Comparison of ENCODE assay signal across 15 cellular contexts in the genomic region with DNA sequence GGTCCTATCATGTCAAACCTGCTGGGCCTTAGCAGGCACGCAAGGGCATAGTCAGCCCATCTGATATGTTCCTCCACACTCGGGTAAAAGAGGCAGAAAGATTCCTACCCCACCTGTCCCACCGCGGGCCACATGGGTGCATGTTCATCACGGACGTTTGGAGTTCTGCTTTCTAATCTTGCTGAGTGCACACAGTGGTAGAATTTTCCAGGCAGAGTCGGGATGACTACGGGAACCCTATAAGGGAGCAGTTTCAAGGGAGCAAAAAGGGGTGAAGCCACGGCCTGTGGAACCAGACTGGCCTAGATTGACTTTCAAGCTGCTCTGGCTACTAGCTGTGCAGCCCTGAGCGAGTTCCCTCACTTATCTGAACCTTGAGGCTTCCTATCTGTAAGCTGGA. TPM values are rescaled to one million over a fixed set of nuclear protein-coding genes. Genes with fewer than 3 reads are reported as not detected.
DNase-seq lines count a peak whose midpoint lies in the region; ATAC-seq, FAIRE-seq and TF ChIP-seq lines count a peak whose summit lies in the region.
"Had no signal": no experiment of that assay in that cellular context is flagged by ENCODE, and none has a peak within 500 bp of the region (broad histone marks: within the 10 kb centered on the region; RNA-seq: fewer than 3 reads in every experiment).

No MANE protein-coding gene starts in this region.

- H3K4me1 ChIP-seq in BLaER1 treated with 17β-estradiol and CSF1 and Interleukin-3, amounts not matched to agents 10 nM and 100 nM: peaks cover 39 to 62% (median 47%) of the 10 kb centered on the region in 10 experiments
- H3K4me1 ChIP-seq in kidney (ENCODE audit: control insufficient read depth in 1 of 2, insufficient read depth in 1 of 2, low read depth in 1 of 2, low read length in 2 of 2): no peaks in the 10 kb centered on the region
- peaks cover 0 to 2% of the 10 kb centered on the region in 2 donors for H3K4me1 ChIP-seq in small intestine (ENCODE audit: control insufficient read depth in 2 of 2, insufficient read depth in 1 of 2, low read depth in 1 of 2, low read length in 1 of 2)
- H3K4me1 ChIP-seq: BE2C had no signal

- no peak overlapping the region for H3K4me3 ChIP-seq in BLaER1 treated with 17β-estradiol and CSF1 and Interleukin-3, amounts not matched to agents 10 nM and 100 nM
- H3K4me3 ChIP-seq in kidney (ENCODE audit: low read length in 2 of 2): peak overlapping the region; percentile 42 to 62
- peak overlapping the region in 1 of 2 donors; percentile 51 for H3K4me3 ChIP-seq in small intestine (ENCODE audit: low read depth in 1 of 2, low read length in 2 of 2)

- DNase-seq in T-helper 17 cell (no peak), kidney (no peak), small intestine (peak; percentile 5), cerebellum (ENCODE audit: low spot score) (no peak)
- no peak for DNase-seq in activated T-helper 1 cell treated with anti-CD3 and anti-CD28 coated beads, Interleukin-12 subunit alpha, Interleukin-12 subunit beta, Interleukin-2, Interleukin-4 antibody, amounts not matched to agents 30 ng/mL and 10 ng/mL and 1 ng/mL, durations not matched to agents 14 hours and 24 hours and 36 hours (ENCODE audit: low spot score)
- DNase-seq: ACHN; BE2C; CD4-positive, CD25-positive, alpha-beta regulatory T cell; DMS53; GF-D8; H7 had no signal

- peaks cover 31% of the 10 kb centered on the region for H3K27me3 Mint-ChIP-seq in T-helper 17 cell
- H3K27me3 Mint-ChIP-seq in activated T-helper 1 cell treated with anti-CD3 and anti-CD28 coated beads, Interleukin-12 subunit alpha, Interleukin-12 subunit beta, Interleukin-2, Interleukin-4 antibody, amounts not matched to agents 30 ng/mL and 10 ng/mL and 1 ng/mL, durations not matched to agents 14 hours and 24 hours and 36 hours (ENCODE audit: insufficient read depth): no peaks in the 10 kb centered on the region

- H3K4me2 ChIP-seq in BLaER1 treated with 17β-estradiol and CSF1 and Interleukin-3, amounts not matched to agents 10 nM and 100 nM: peak overlapping the region in 9 of 11 experiments; percentile 62 to 88 (median 75); a peak in 16 of 22 replicates

- H3K27ac ChIP-seq in BLaER1 treated with 17β-estradiol and CSF1 and Interleukin-3, amounts not matched to agents 10 nM and 100 nM: peak overlapping the region in 4 of 11 experiments; percentile 79 to 89 (median 82); a peak in 8 of 22 replicates
- H3K27ac ChIP-seq in kidney (ENCODE audit: low read depth in 2 of 2, low read length in 2 of 2) (peak overlapping the region; percentile 18 to 36), small intestine (ENCODE audit: low read depth in 1 of 2, low read length in 1 of 2) (peak overlapping the region; percentile 72 to 88)

- H3K27ac Mint-ChIP-seq in T-helper 17 cell: no peak overlapping the region
- no peak overlapping the region for H3K27ac Mint-ChIP-seq in activated T-helper 1 cell treated with anti-CD3 and anti-CD28 coated beads, Interleukin-12 subunit alpha, Interleukin-12 subunit beta, Interleukin-2, Interleukin-4 antibody, amounts not matched to agents 30 ng/mL and 10 ng/mL and 1 ng/mL, durations not matched to agents 14 hours and 24 hours and 36 hours
- H3K27ac Mint-ChIP-seq: CD4-positive, CD25-positive, alpha-beta regulatory T cell had no signal

- no peaks in the 10 kb centered on the region for H4K20me1 ChIP-seq in BLaER1 treated with 17β-estradiol and CSF1 and Interleukin-3, amounts not matched to agents 10 nM and 100 nM

- no peaks in the 10 kb centered on the region for H3K36me3 ChIP-seq in BLaER1 treated with 17β-estradiol and CSF1 and Interleukin-3, amounts not matched to agents 10 nM and 100 nM
- H3K36me3 ChIP-seq in kidney (ENCODE audit: control insufficient read depth in 1 of 2, insufficient read depth in 2 of 2, low read length in 2 of 2): no peaks in the 10 kb centered on the region
- no peaks in the 10 kb centered on the region for H3K36me3 ChIP-seq in small intestine (ENCODE audit: control insufficient read depth in 2 of 2, insufficient read depth in 2 of 2, low read length in 2 of 2)
- H3K36me3 ChIP-seq: BE2C had no signal

- ATAC-seq in T-helper 17 cell (no peak), esophagus mucosa (no peak), GM21529 (IDR thresholded peaks at IDR 0.05; ENCODE audit: unreplicated experiment) (no peak)

- peak overlapping the region; percentile 5 for H3K4me3 Mint-ChIP-seq in T-helper 17 cell
- no peak overlapping the region for H3K4me3 Mint-ChIP-seq in activated T-helper 1 cell treated with anti-CD3 and anti-CD28 coated beads, Interleukin-12 subunit alpha, Interleukin-12 subunit beta, Interleukin-2, Interleukin-4 antibody, amounts not matched to agents 30 ng/mL and 10 ng/mL and 1 ng/mL, durations not matched to agents 14 hours and 24 hours and 36 hours
- H3K4me3 Mint-ChIP-seq: CD4-positive, CD25-positive, alpha-beta regulatory T cell had no signal

- 81 to 87% (median 84%) methylated on average over 10 of the region's 10 CpGs for WGBS in small intestine, 3 donors

- no peaks in the 10 kb centered on the region for H3K27me3 ChIP-seq in BLaER1 treated with 17β-estradiol and CSF1 and Interleukin-3, amounts not matched to agents 10 nM and 100 nM
- peaks cover 0 to 2% of the 10 kb centered on the region in 2 donors for H3K27me3 ChIP-seq in small intestine (ENCODE audit: control insufficient read depth in 2 of 2, insufficient read depth in 2 of 2, low read length in 2 of 2)
- H3K27me3 ChIP-seq: BE2C had no signal

- H3K36me3 Mint-ChIP-seq in T-helper 17 cell (ENCODE audit: low read depth): no peaks in the 10 kb centered on the region
- H3K36me3 Mint-ChIP-seq in activated T-helper 1 cell treated with anti-CD3 and anti-CD28 coated beads, Interleukin-12 subunit alpha, Interleukin-12 subunit beta, Interleukin-2, Interleukin-4 antibody, amounts not matched to agents 30 ng/mL and 10 ng/mL and 1 ng/mL, durations not matched to agents 14 hours and 24 hours and 36 hours (ENCODE audit: low read depth): no peaks in the 10 kb centered on the region
- H3K36me3 Mint-ChIP-seq: CD4-positive, CD25-positive, alpha-beta regulatory T cell had no signal

- no peaks in the 10 kb centered on the region for H3K9me3 Mint-ChIP-seq in activated T-helper 1 cell treated with anti-CD3 and anti-CD28 coated beads, Interleukin-12 subunit alpha, Interleukin-12 subunit beta, Interleukin-2, Interleukin-4 antibody, amounts not matched to agents 30 ng/mL and 10 ng/mL and 1 ng/mL, durations not matched to agents 14 hours and 24 hours and 36 hours

- intact Hi-C loops in kidney (cut with DNase I): no loop called here
- intact Hi-C loops in activated T-helper 1 cell treated with anti-CD3 and anti-CD28 coated beads, Interleukin-12 subunit alpha, Interleukin-12 subunit beta, Interleukin-2, Interleukin-4 antibody, amounts not matched to agents 30 ng/mL and 10 ng/mL and 1 ng/mL, durations not matched to agents 14 hours and 24 hours and 36 hours (cut with micrococcal nuclease): no loop called here

- H3K9ac ChIP-seq in BLaER1 treated with 17β-estradiol and CSF1 and Interleukin-3, amounts not matched to agents 10 nM and 100 nM: no peak overlapping the region
- H3K9ac ChIP-seq in kidney (ENCODE audit: low read length in 2 of 2): peak overlapping the region in 1 of 2 donors; percentile 59

- FAIRE-seq in kidney (lab: Jason Lieb, UNC) (no peak), small intestine (lab: Jason Lieb, UNC) (no peak)

- H3K4me1 Mint-ChIP-seq in T-helper 17 cell: no peaks in the 10 kb centered on the region
- H3K4me1 Mint-ChIP-seq in activated T-helper 1 cell treated with anti-CD3 and anti-CD28 coated beads, Interleukin-12 subunit alpha, Interleukin-12 subunit beta, Interleukin-2, Interleukin-4 antibody, amounts not matched to agents 30 ng/mL and 10 ng/mL and 1 ng/mL, durations not matched to agents 14 hours and 24 hours and 36 hours (ENCODE audit: low read depth): peaks cover 20% of the 10 kb centered on the region

- H3K9me3 ChIP-seq in BLaER1 treated with 17β-estradiol and CSF1 and Interleukin-3, amounts not matched to agents 10 nM and 100 nM (replicated peaks in 1 of 11): peaks cover 4 to 30% (median 18%) of the 10 kb centered on the region in 11 experiments; a peak in 16 of 22 replicates
- H3K9me3 ChIP-seq in T-helper 17 cell (ENCODE audit: control insufficient read depth, low read length, poor library complexity, severe bottlenecking) (no peaks in the 10 kb centered on the region), kidney (ENCODE audit: control insufficient read depth in 1 of 2, low read length in 2 of 2) (no peaks in the 10 kb centered on the region), small intestine (ENCODE audit: control insufficient read depth, low read depth) (no peaks in the 10 kb centered on the region)
- H3K9me3 ChIP-seq: BE2C had no signal

- no peak for TF ChIP-seq CTCF in kidney (IDR thresholded peaks at IDR 0.05; ENCODE audit: borderline replicate concordance, extremely low read depth, insufficient read depth)

RNA-seq across cellular contexts. Expression of gene POU3F3, which starts 36.8 kb away (rescaled TPM):
- total RNA-seq in T-helper 17 cell: not detected
- total RNA-seq in kidney: 118 TPM
- polyA plus RNA-seq in kidney (ENCODE audit: insufficient read depth, low read depth, low replicate concordance): 31.4 TPM
- under 1 TPM in 1 of 3 donors, not detected in 2; 0.15 TPM for polyA plus RNA-seq in small intestine
- 30.7 TPM for total RNA-seq in cerebellum
- total RNA-seq in esophagus mucosa: not detected
- total RNA-seq in activated T-helper 1 cell treated with anti-CD3 and anti-CD28 coated beads, Interleukin-12 subunit alpha, Interleukin-12 subunit beta, Interleukin-2, Interleukin-4 antibody, amounts not matched to agents 30 ng/mL and 10 ng/mL and 1 ng/mL, durations not matched to agents 14 hours and 24 hours and 36 hours: not detected in 2 replicates
- total RNA-seq: A172; CD4-positive, CD25-positive, alpha-beta regulatory T cell; H7 had no signal
- polyA plus RNA-seq: CD4-positive, CD25-positive, alpha-beta regulatory T cell had no signal

Comparison
In these comparisons a context has a peak if more than half of its experiments do, and no peak if none do; other contexts are left out.
1. H3K4me3 ChIP-seq: peak in kidney (2 of 2); none in BLaER1 treated with 17β-estradiol and CSF1 and Interleukin-3, amounts not matched to agents 10 nM and 100 nM (0 of 10).
2. RNA of gene POU3F3, which starts 36.8 kb away (total RNA-seq): 118 TPM in kidney (single experiment) and 30.7 TPM in cerebellum (single experiment); not detected in T-helper 17 cell, not detected in esophagus mucosa (single experiment) and not detected in activated T-helper 1 cell treated with anti-CD3 and anti-CD28 coated beads, Interleukin-12 subunit alpha, Interleukin-12 subunit beta, Interleukin-2, Interleukin-4 antibody, amounts not matched to agents 30 ng/mL and 10 ng/mL and 1 ng/mL, durations not matched to agents 14 hours and 24 hours and 36 hours; every median in the first group is over 10 times any median in the second.